In genomic region chr6:14108571-14109410, GRCh38 we compare ENCODE assay signal across 1 cellular context.
TF ChIP-seq lines count a peak whose summit lies in the region.

No MANE protein-coding gene starts in this region.

TF ChIP-seq in K562, 482 proteins besides CTCF, POLR2A, EP300 and RAD21 (continued from another document and continues in another):
- no peak for TF ChIP-seq TCF7L2 (IDR thresholded peaks at IDR 0.05; ENCODE audit: low read depth, low read length)
- TF ChIP-seq SMARCC2 (IDR thresholded peaks at IDR 0.05; ENCODE audit: low read depth): peak; percentile 78; the same call in 1 of the 2 replicates
- 0 out of 2 replicates have a peak, but pooled peaks have one; percentile 19 for TF ChIP-seq FOXJ2 (tag; IDR thresholded peaks at IDR 0.05)
- TF ChIP-seq HSF4 (CRISPR knock-in tag; IDR thresholded peaks at IDR 0.05; ENCODE audit: borderline replicate concordance): 0 out of 2 replicates have a peak, but pooled peaks have one; percentile 50
- 0 out of 2 replicates have a peak, but pooled peaks have one; percentile 8 for TF ChIP-seq USF1 (CRISPR knock-in tag; IDR thresholded peaks at IDR 0.05)
- TF ChIP-seq ESRRA (IDR thresholded peaks at IDR 0.05; ENCODE audit: borderline replicate concordance, low read depth): peak; percentile 56; the same call in 1 of the 2 replicates
- TF ChIP-seq SP1 (CRISPR knock-in tag; IDR thresholded peaks at IDR 0.05): no peak
- TF ChIP-seq SRSF1 (IDR thresholded peaks at IDR 0.05; ENCODE audit: low read depth, low read length): no peak
- TF ChIP-seq STAT5A (IDR thresholded peaks at IDR 0.05; ENCODE audit: borderline replicate concordance, low read length): peak; percentile 42; the same call in 1 of the 2 replicates
- TF ChIP-seq CEBPB (tag; IDR thresholded peaks at IDR 0.05): no peak
- TF ChIP-seq CAMTA2 (CRISPR knock-in tag; conservative IDR thresholded peaks at IDR 0.05): no peak
- TF ChIP-seq ZNF121 (CRISPR knock-in tag; conservative IDR thresholded peaks at IDR 0.05): no peak
- TF ChIP-seq ZNF174 (CRISPR knock-in tag; IDR thresholded peaks at IDR 0.05): no peak
- TF ChIP-seq NFRKB (IDR thresholded peaks at IDR 0.05; ENCODE audit: low read depth): 0 out of 2 replicates have a peak, but pooled peaks have one; percentile 38
- peak; percentile 26 for TF ChIP-seq ZFP36 (IDR thresholded peaks at IDR 0.05; ENCODE audit: low read depth, low read length, partially characterized antibody)
- peak; percentile 88 for TF ChIP-seq ZNF197 (CRISPR knock-in tag; IDR thresholded peaks at IDR 0.05; ENCODE audit: low read depth)
- peak; percentile 75 for TF ChIP-seq CXXC5 (CRISPR knock-in tag; IDR thresholded peaks at IDR 0.05)
- TF ChIP-seq HDAC1 (IDR thresholded peaks at IDR 0.05): 0 out of 4 replicates have a peak, but pooled peaks of 1 of the 2 experiments have one; percentile 8
- TF ChIP-seq, protein P1, sequence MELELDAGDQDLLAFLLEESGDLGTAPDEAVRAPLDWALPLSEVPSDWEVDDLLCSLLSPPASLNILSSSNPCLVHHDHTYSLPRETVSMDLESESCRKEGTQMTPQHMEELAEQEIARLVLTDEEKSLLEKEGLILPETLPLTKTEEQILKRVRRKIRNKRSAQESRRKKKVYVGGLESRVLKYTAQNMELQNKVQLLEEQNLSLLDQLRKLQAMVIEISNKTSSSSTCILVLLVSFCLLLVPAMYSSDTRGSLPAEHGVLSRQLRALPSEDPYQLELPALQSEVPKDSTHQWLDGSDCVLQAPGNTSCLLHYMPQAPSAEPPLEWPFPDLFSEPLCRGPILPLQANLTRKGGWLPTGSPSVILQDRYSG (tag; conservative IDR thresholded peaks at IDR 0.05; ENCODE audit: low read depth): peak; percentile 40; the same call in 1 of the 2 replicates
- no peak for TF ChIP-seq PURB (CRISPR knock-in tag; IDR thresholded peaks at IDR 0.05; ENCODE audit: low read depth)
- peak; percentile 68 for TF ChIP-seq PML (IDR thresholded peaks at IDR 0.05; ENCODE audit: low read length)
- peak; percentile 56; the same call in 1 of the 2 replicates for TF ChIP-seq BCOR (IDR thresholded peaks at IDR 0.05)
- TF ChIP-seq SLC30A9 (CRISPR knock-in tag; IDR thresholded peaks at IDR 0.05): no peak
- peak; percentile 89 for TF ChIP-seq ARID1B (IDR thresholded peaks at IDR 0.05)
- TF ChIP-seq, protein P2, sequence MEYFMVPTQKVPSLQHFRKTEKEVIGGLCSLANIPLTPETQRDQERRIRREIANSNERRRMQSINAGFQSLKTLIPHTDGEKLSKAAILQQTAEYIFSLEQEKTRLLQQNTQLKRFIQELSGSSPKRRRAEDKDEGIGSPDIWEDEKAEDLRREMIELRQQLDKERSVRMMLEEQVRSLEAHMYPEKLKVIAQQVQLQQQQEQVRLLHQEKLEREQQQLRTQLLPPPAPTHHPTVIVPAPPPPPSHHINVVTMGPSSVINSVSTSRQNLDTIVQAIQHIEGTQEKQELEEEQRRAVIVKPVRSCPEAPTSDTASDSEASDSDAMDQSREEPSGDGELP (CRISPR knock-in tag; IDR thresholded peaks at IDR 0.05; ENCODE audit: borderline replicate concordance): peak; percentile 64; the same call in 1 of the 2 replicates
- TF ChIP-seq CBX8 (IDR thresholded peaks at IDR 0.05; ENCODE audit: borderline replicate concordance, extremely low read depth, low read depth, low read length, poor library complexity, severe bottlenecking): no peak
- no peak for TF ChIP-seq MXI1 (IDR thresholded peaks at IDR 0.05; ENCODE audit: low read depth, low read length)
- TF ChIP-seq, protein P3, sequence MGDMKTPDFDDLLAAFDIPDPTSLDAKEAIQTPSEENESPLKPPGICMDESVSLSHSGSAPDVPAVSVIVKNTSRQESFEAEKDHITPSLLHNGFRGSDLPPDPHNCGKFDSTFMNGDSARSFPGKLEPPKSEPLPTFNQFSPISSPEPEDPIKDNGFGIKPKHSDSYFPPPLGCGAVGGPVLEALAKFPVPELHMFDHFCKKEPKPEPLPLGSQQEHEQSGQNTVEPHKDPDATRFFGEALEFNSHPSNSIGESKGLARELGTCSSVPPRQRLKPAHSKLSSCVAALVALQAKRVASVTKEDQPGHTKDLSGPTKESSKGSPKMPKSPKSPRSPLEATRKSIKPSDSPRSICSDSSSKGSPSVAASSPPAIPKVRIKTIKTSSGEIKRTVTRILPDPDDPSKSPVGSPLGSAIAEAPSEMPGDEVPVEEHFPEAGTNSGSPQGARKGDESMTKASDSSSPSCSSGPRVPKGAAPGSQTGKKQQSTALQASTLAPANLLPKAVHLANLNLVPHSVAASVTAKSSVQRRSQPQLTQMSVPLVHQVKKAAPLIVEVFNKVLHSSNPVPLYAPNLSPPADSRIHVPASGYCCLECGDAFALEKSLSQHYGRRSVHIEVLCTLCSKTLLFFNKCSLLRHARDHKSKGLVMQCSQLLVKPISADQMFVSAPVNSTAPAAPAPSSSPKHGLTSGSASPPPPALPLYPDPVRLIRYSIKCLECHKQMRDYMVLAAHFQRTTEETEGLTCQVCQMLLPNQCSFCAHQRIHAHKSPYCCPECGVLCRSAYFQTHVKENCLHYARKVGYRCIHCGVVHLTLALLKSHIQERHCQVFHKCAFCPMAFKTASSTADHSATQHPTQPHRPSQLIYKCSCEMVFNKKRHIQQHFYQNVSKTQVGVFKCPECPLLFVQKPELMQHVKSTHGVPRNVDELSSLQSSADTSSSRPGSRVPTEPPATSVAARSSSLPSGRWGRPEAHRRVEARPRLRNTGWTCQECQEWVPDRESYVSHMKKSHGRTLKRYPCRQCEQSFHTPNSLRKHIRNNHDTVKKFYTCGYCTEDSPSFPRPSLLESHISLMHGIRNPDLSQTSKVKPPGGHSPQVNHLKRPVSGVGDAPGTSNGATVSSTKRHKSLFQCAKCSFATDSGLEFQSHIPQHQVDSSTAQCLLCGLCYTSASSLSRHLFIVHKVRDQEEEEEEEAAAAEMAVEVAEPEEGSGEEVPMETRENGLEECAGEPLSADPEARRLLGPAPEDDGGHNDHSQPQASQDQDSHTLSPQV (IDR thresholded peaks at IDR 0.05): peak; percentile 92
- TF ChIP-seq RBFOX2 (IDR thresholded peaks at IDR 0.05; ENCODE audit: low read depth, low read length): peak; percentile 67
- TF ChIP-seq CHD2 (IDR thresholded peaks at IDR 0.05; ENCODE audit: low read depth, low read length): no peak
- TF ChIP-seq KLF16 (IDR thresholded peaks at IDR 0.05): peak; percentile 47; the same call in 1 of the 2 replicates
- TF ChIP-seq ZEB2 (IDR thresholded peaks at IDR 0.05): peak; percentile 50; the same call in 1 of the 2 replicates
- TF ChIP-seq, protein P4, sequence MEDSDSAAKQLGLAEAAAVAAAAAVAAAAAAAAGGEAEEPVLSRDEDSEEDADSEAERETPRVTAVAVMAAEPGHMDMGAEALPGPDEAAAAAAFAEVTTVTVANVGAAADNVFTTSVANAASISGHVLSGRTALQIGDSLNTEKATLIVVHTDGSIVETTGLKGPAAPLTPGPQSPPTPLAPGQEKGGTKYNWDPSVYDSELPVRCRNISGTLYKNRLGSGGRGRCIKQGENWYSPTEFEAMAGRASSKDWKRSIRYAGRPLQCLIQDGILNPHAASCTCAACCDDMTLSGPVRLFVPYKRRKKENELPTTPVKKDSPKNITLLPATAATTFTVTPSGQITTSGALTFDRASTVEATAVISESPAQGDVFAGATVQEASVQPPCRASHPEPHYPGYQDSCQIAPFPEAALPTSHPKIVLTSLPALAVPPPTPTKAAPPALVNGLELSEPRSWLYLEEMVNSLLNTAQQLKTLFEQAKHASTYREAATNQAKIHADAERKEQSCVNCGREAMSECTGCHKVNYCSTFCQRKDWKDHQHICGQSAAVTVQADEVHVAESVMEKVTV (CRISPR knock-in tag; IDR thresholded peaks at IDR 0.05): 0 out of 2 replicates have a peak, but pooled peaks have one; percentile 5
- peak; percentile 65 for TF ChIP-seq SMAD4 (CRISPR knock-in tag; conservative IDR thresholded peaks at IDR 0.05)
- TF ChIP-seq POLR2G (IDR thresholded peaks at IDR 0.05; ENCODE audit: low read depth, low read length): peak; percentile 58
- TF ChIP-seq NBN (IDR thresholded peaks at IDR 0.05; ENCODE audit: low read depth): 0 out of 2 replicates have a peak, but pooled peaks have one; percentile 22
- TF ChIP-seq KDM2B (CRISPR knock-in tag; IDR thresholded peaks at IDR 0.05): 0 out of 2 replicates have a peak, but pooled peaks have one; percentile 20
- TF ChIP-seq, protein P5, sequence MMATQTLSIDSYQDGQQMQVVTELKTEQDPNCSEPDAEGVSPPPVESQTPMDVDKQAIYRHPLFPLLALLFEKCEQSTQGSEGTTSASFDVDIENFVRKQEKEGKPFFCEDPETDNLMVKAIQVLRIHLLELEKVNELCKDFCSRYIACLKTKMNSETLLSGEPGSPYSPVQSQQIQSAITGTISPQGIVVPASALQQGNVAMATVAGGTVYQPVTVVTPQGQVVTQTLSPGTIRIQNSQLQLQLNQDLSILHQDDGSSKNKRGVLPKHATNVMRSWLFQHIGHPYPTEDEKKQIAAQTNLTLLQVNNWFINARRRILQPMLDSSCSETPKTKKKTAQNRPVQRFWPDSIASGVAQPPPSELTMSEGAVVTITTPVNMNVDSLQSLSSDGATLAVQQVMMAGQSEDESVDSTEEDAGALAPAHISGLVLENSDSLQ (IDR thresholded peaks at IDR 0.05): 0 out of 2 replicates have a peak, but pooled peaks have one; percentile 5
- peak; percentile 98 to 100 for TF ChIP-seq UBTF (IDR thresholded peaks at IDR 0.05; ENCODE audit: borderline replicate concordance in 1 of 2, low read depth in 2 of 2, low read length in 2 of 2)
- no peak; the same call in 1 of the 2 replicates for TF ChIP-seq TARDBP (IDR thresholded peaks at IDR 0.05)
- no peak for TF ChIP-seq NONO (IDR thresholded peaks at IDR 0.05; ENCODE audit: low read depth in 2 of 2, low read length in 1 of 2)
- TF ChIP-seq FOSL1 (tag; conservative IDR thresholded peaks at IDR 0.05): peak; percentile 21; the same call in 1 of the 2 replicates
- TF ChIP-seq CEBPG (CRISPR knock-in tag; IDR thresholded peaks at IDR 0.05): no peak
- no peak for TF ChIP-seq CEBPG (tag; conservative IDR thresholded peaks at IDR 0.05 in 1 of 2, IDR thresholded peaks at IDR 0.05 in 1 of 2)
- peak; percentile 36 for TF ChIP-seq HDAC2 (IDR thresholded peaks at IDR 0.05)
- no peak for TF ChIP-seq ZNF277 (CRISPR knock-in tag; IDR thresholded peaks at IDR 0.05; ENCODE audit: borderline replicate concordance)
- no peak for TF ChIP-seq SAFB (IDR thresholded peaks at IDR 0.05; ENCODE audit: borderline replicate concordance, low read depth, low read length)
- TF ChIP-seq MBD2 (IDR thresholded peaks at IDR 0.05; ENCODE audit: borderline replicate concordance, low read depth): peak; percentile 31; the same call in 1 of the 2 replicates
- peak in 1 of 2 experiments; percentile 75; a peak in 1 of 4 replicates for TF ChIP-seq KDM4B (IDR thresholded peaks at IDR 0.05; ENCODE audit: borderline replicate concordance in 2 of 2, low read depth in 1 of 2)
- no peak for TF ChIP-seq PCBP2 (IDR thresholded peaks at IDR 0.05; ENCODE audit: low read depth, low read length, poor library complexity, severe bottlenecking)
- 0 out of 4 replicates have a peak, but pooled peaks of 1 of the 2 experiments have one; percentile 36 for TF ChIP-seq MNT (conservative IDR thresholded peaks at IDR 0.05)
- peak; percentile 87 for TF ChIP-seq TCF3 (CRISPR knock-in tag; IDR thresholded peaks at IDR 0.05)
- TF ChIP-seq, protein P6, sequence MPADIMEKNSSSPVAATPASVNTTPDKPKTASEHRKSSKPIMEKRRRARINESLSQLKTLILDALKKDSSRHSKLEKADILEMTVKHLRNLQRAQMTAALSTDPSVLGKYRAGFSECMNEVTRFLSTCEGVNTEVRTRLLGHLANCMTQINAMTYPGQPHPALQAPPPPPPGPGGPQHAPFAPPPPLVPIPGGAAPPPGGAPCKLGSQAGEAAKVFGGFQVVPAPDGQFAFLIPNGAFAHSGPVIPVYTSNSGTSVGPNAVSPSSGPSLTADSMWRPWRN (IDR thresholded peaks at IDR 0.05; ENCODE audit: low read depth): no peak
- TF ChIP-seq SMARCA4 (IDR thresholded peaks at IDR 0.05): peak; percentile 84
- peak; percentile 49 for TF ChIP-seq EP400 (IDR thresholded peaks at IDR 0.05)
- no peak for TF ChIP-seq ILF3 (IDR thresholded peaks at IDR 0.05; ENCODE audit: borderline replicate concordance)
- TF ChIP-seq HDGF (IDR thresholded peaks at IDR 0.05): no peak
